8 cellular contexts compared by ENCODE assay signal in genomic region chr6:127342946-127343752, GRCh38. TPM values are rescaled to one million over a fixed set of nuclear protein-coding genes. Genes with fewer than 3 reads are reported as not detected.
DNase-seq lines count a peak whose midpoint lies in the region; ATAC-seq, FAIRE-seq and TF ChIP-seq lines count a peak whose summit lies in the region.

ECHDC1 (minus strand) TSS chr6:127343609; CDS start chr6:127331028, 12,581 bp downstream.

- peaks cover 15 to 31% of the 10 kb centered on the region in 2 donors for H3K4me1 ChIP-seq in adrenal gland (replicated peaks in 1 of 2)
- peaks cover 0 to 38% of the 10 kb centered on the region in 2 donors for H3K4me1 ChIP-seq in right atrium auricular region
- H3K4me1 ChIP-seq in uterus, result no peaks in the 10 kb centered on the region

- H3K9me3 ChIP-seq in adrenal gland (replicated peaks in 1 of 3), result no peaks in the 10 kb centered on the region
- H3K9me3 ChIP-seq in right atrium auricular region, result no peaks in the 10 kb centered on the region
- H3K9me3 ChIP-seq in uterus, result no peaks in the 10 kb centered on the region

- H3K36me3 ChIP-seq in adrenal gland (replicated peaks in 1 of 2), result no peaks in the 10 kb centered on the region
- no peaks in the 10 kb centered on the region for H3K36me3 ChIP-seq in right atrium auricular region
- no peaks in the 10 kb centered on the region for H3K36me3 ChIP-seq in uterus

- TF ChIP-seq POLR2A in GM12891 (IDR thresholded peaks at IDR 0.05; ENCODE audit: low read depth, low read length), result peak; percentile 93
- TF ChIP-seq POLR2A in adrenal gland (IDR thresholded peaks at IDR 0.05), result peak in 1 of 2 donors; percentile 53
- no peak for TF ChIP-seq POLR2A in uterus (IDR thresholded peaks at IDR 0.05)

- DNase-seq in GM12891 (ENCODE audit: insufficient read length, low spot score) (peak; percentile 33), NCI-H128 (lab: John Stamatoyannopoulos, UW; ENCODE audit: unreplicated experiment) (peak; percentile 32), SW480 (ENCODE audit: low spot score) (peak; percentile 68), adrenal gland (peak; percentile 53 to 76 (median 61)), right atrium auricular region (ENCODE audit: low spot score) (peak; percentile 63), putamen (ENCODE audit: low spot score) (peak; percentile 74), uterus (peak; percentile 41 to 57)

- FAIRE-seq in GM12891 (lab: Jason Lieb, UNC), result peak; percentile 94

- 0 to 1% (median 0%) methylated on average over 57 to 71 of the region's 72 CpGs for WGBS in adrenal gland, 4 donors

- peak; percentile 75 for ATAC-seq in HG02678 (IDR thresholded peaks at IDR 0.05; ENCODE audit: unreplicated experiment)

- H3K4me3 ChIP-seq in adrenal gland (peak within 1 kb of the TSS; percentile 17 to 96 (median 70)), right atrium auricular region (peak within 1 kb of the TSS; percentile 65 to 77), uterus (peak within 1 kb of the TSS; percentile 71 to 79)

- TF ChIP-seq CTCF in adrenal gland (IDR thresholded peaks at IDR 0.05), result peak in 1 of 6 experiments; percentile 9
- TF ChIP-seq CTCF in right atrium auricular region (IDR thresholded peaks at IDR 0.05), result peak in 1 of 2 donors; percentile 31
- TF ChIP-seq CTCF in uterus (IDR thresholded peaks at IDR 0.05), result peak in 2 of 4 experiments; percentile 12 to 22

- H3K27me3 ChIP-seq in adrenal gland (no peaks in the 10 kb centered on the region), right atrium auricular region (no peaks in the 10 kb centered on the region), uterus (no peaks in the 10 kb centered on the region)

- intact Hi-C loops in adrenal gland (cut with DNase I) (no loop called here), uterus (cut with DNase I; ENCODE audit: low total_unique reads) (no loop called here)

- H3K27ac ChIP-seq in adrenal gland (peak within 1 kb of the TSS in 4 of 5 donors; percentile 25 to 82 (median 74)), right atrium auricular region (peak within 1 kb of the TSS; percentile 74 to 80), uterus (peak within 1 kb of the TSS; percentile 71 to 87)

TF ChIP-seq in GM12891, 5 proteins besides CTCF, POLR2A, EP300 and RAD21:
- TF ChIP-seq POU2F2 (IDR thresholded peaks at IDR 0.05; ENCODE audit: low read depth, low read length), result peak; percentile 52; the same call in 1 of the 2 replicates
- peak; percentile 65 for TF ChIP-seq PAX5 (IDR thresholded peaks at IDR 0.05; ENCODE audit: insufficient read depth, low read length, severe bottlenecking)
- TF ChIP-seq SPI1 (IDR thresholded peaks at IDR 0.05; ENCODE audit: low read depth, low read length), result peak; percentile 48
- peak; percentile 88 for TF ChIP-seq POLR2AphosphoS5 (IDR thresholded peaks at IDR 0.05; ENCODE audit: low read depth, low read length)
- peak; percentile 65 for TF ChIP-seq TAF1 (IDR thresholded peaks at IDR 0.05; ENCODE audit: low read depth, low read length)
TF ChIP-seq in GM12891: peak in this region for 5.

RNA-seq across cellular contexts. Expression of gene ECHDC1, which starts in this region (rescaled TPM):
- polyA plus RNA-seq in GM12891 (2012; ENCODE audit: low read depth, missing spikeins), result 42.5 TPM
- 10 to 100 TPM; 29.6 to 98.7 (median 38.4) TPM for total RNA-seq in adrenal gland
- 10 to 100 TPM; 25.0 to 77.4 (median 26.4) TPM for polyA plus RNA-seq in adrenal gland
- total RNA-seq in right atrium auricular region, result 10 to 100 TPM; 29.8 to 37.3 TPM
- 100 to 1,000 TPM in 1 of 4 donors, 10 to 100 TPM in 2, 1 to 10 TPM in 1; 7.4 to 109 (median 18.5) TPM for total RNA-seq in uterus

Comparison
In these comparisons a context has a peak if more than half of its experiments do, and no peak if none do; other contexts are left out.
1. Peak in every context shown above with its lines: DNase-seq, ATAC-seq, H3K4me3 ChIP-seq and H3K27ac ChIP-seq.